9 cellular contexts compared by ENCODE assay signal in genomic region chr5:1004598-1005361, GRCh38. TPM values are rescaled to one million over a fixed set of nuclear protein-coding genes. Genes with fewer than 3 reads are reported as not detected.
DNase-seq lines count a peak whose midpoint lies in the region; ATAC-seq, FAIRE-seq and TF ChIP-seq lines count a peak whose summit lies in the region.
"Had no signal": no experiment of that assay in that cellular context is flagged by ENCODE, and none has a peak within 500 bp of the region (broad histone marks: within the 10 kb centered on the region; RNA-seq: fewer than 3 reads in every experiment).

No MANE protein-coding gene starts in this region.

- H2BK5ac ChIP-seq in H1 (ENCODE audit: low read depth, low read length) (no peak overlapping the region), mesenchymal stem cell (ENCODE audit: low read depth, low read length, poor library complexity, severe bottlenecking) (no peak overlapping the region)

- CTCF ChIA-PET in H1 (lab: Charles Lee; ENCODE audit: partially characterized antibody), result interaction anchor here (1.3 to 7.2 kb wide), 9 partner anchors 9 to 164 kb away, joined by 3 to 71 read pairs (median 10); no protein-coding TSS in a partner anchor

- no peak overlapping the region for H4K5ac ChIP-seq in H1 (ENCODE audit: insufficient read length, low read depth, low read length)

- H4K91ac ChIP-seq in H1 (replicated peaks; ENCODE audit: insufficient read length, low read length), result no peak overlapping the region
- peak overlapping the region; percentile 94 for H4K91ac ChIP-seq in mesenchymal stem cell (ENCODE audit: low read length)

- H2BK20ac ChIP-seq in H1 (ENCODE audit: low read length), result no peak overlapping the region

- peaks cover 5% of the 10 kb centered on the region; the same call in 1 of the 2 replicates for H3K23me2 ChIP-seq in H1 (ENCODE audit: low read depth, low read length)

- no peak overlapping the region for H3K56ac ChIP-seq in H1 (replicated peaks; ENCODE audit: insufficient read length, low read depth, low read length)

- peaks cover 19 to 57% (median 54%) of the 10 kb centered on the region in 4 experiments for H3K27me3 ChIP-seq in H1 (replicated peaks in 1 of 4; ENCODE audit: control insufficient read depth in 3 of 4, extremely low read depth in 1 of 4, insufficient read depth in 3 of 4, low read length in 3 of 4)
- H3K27me3 ChIP-seq in mesenchymal stem cell (ENCODE audit: control insufficient read depth in 1 of 2, insufficient read depth in 1 of 2, low read length in 2 of 2), result peaks cover 74 to 78% of the 10 kb centered on the region in 2 experiments

- H3K36me3 ChIP-seq in H1 (ENCODE audit: control insufficient read depth in 2 of 4, insufficient read depth in 4 of 4, low read length in 3 of 4) (no peaks in the 10 kb centered on the region; a peak in 1 of 8 replicates), mesenchymal stem cell (ENCODE audit: control insufficient read depth in 1 of 2, insufficient read depth in 2 of 2, low read depth in 1 of 2, low read length in 2 of 2) (no peaks in the 10 kb centered on the region)

- no peak for TF ChIP-seq POLR2A in H1 (IDR thresholded peaks at IDR 0.05; ENCODE audit: control extremely low read depth in 1 of 2, low read depth in 2 of 2, low read length in 2 of 2)

- TF ChIP-seq RAD21 in H1 (IDR thresholded peaks at IDR 0.05 in 1 of 2, conservative IDR thresholded peaks at IDR 0.05 in 1 of 2; ENCODE audit: low read depth in 2 of 2, low read length in 2 of 2), result no peak

- H4K8ac ChIP-seq in H1 (ENCODE audit: extremely low read depth, insufficient read depth, low read length) (peak overlapping the region; percentile 88), mesenchymal stem cell (ENCODE audit: low read length) (peak overlapping the region; percentile 98)

- H3K27ac ChIP-seq in H1 (ENCODE audit: low read depth, low read length), result no peak overlapping the region
- H3K27ac ChIP-seq in mesenchymal stem cell (ENCODE audit: low read length, poor library complexity, severe bottlenecking), result no peak overlapping the region

- no peak for TF ChIP-seq EP300 in H1 (IDR thresholded peaks at IDR 0.05; ENCODE audit: borderline replicate concordance in 1 of 2, low read depth in 2 of 2, low read length in 2 of 2)

- H2BK15ac ChIP-seq in H1 (ENCODE audit: low read length), result no peak overlapping the region
- peak overlapping the region; percentile 99 for H2BK15ac ChIP-seq in mesenchymal stem cell (ENCODE audit: low read depth, poor library complexity, severe bottlenecking)

- no peak overlapping the region for H2BK120ac ChIP-seq in H1 (replicated peaks; ENCODE audit: low read depth, low read length)
- H2BK120ac ChIP-seq in mesenchymal stem cell (ENCODE audit: low read depth, low read length), result peak overlapping the region; percentile 52

- DNase-seq in Caki2 (ENCODE audit: low read depth), result peak; percentile 51
- DNase-seq in activated CD4-positive, alpha-beta T cell treated with anti-CD3 and anti-CD28 coated beads, Interleukin-2, amount 50 U/mL, for 4 hours, result peak; percentile 43 to 49
- peak in 1 of 2 experiments; percentile 73 for DNase-seq in H1 (ENCODE audit: low read depth in 1 of 2, low spot score in 2 of 2)
- DNase-seq in mesenchymal stem cell, result peak; percentile 77
- DNase-seq in stromal cell of bone marrow (ENCODE audit: low read depth), result peak; percentile 8

- H3K79me1 ChIP-seq in H1 (ENCODE audit: low read depth, low read length) (no peaks in the 10 kb centered on the region; the same call in 1 of the 2 replicates), mesenchymal stem cell (replicated peaks; ENCODE audit: low read length, poor library complexity, severe bottlenecking) (no peaks in the 10 kb centered on the region)

- no peak overlapping the region for H3K23ac ChIP-seq in H1 (ENCODE audit: insufficient read length)
- H3K23ac ChIP-seq in mesenchymal stem cell (ENCODE audit: low read length in 2 of 2), result peak overlapping the region in 1 of 2 experiments; percentile 84

- no peak for FAIRE-seq in H1 (lab: Jason Lieb, UNC)

- no peaks in the 10 kb centered on the region for H3K9me3 ChIP-seq in H1 (ENCODE audit: insufficient read depth in 2 of 2, low read depth in 1 of 2, low read length in 1 of 2)
- no peaks in the 10 kb centered on the region for H3K9me3 ChIP-seq in mesenchymal stem cell (ENCODE audit: control insufficient read depth, low read length)

- peak; percentile 78 for TF ChIP-seq CTCF in LNCAP (IDR thresholded peaks at IDR 0.05)
- no peak; a peak in 1 of 4 replicates for TF ChIP-seq CTCF in H1 (IDR thresholded peaks at IDR 0.05; ENCODE audit: control extremely low read depth in 1 of 3, insufficient read depth in 1 of 3, low read depth in 1 of 3, low read length in 3 of 3)

- H2AK5ac ChIP-seq in H1 (ENCODE audit: low read depth, low read length), result no peak overlapping the region
- no peak overlapping the region for H2AK5ac ChIP-seq in mesenchymal stem cell (ENCODE audit: low read length, severe bottlenecking)

- peak overlapping the region; percentile 19; the same call in 1 of the 2 replicates for H3K18ac ChIP-seq in H1 (ENCODE audit: extremely low read depth, low read length)
- peak overlapping the region; percentile 90 to 95 for H3K18ac ChIP-seq in mesenchymal stem cell (ENCODE audit: low read depth in 1 of 2, low read length in 2 of 2)

- H3K14ac ChIP-seq in H1 (ENCODE audit: insufficient read length), result no peak overlapping the region
- peak overlapping the region in 1 of 2 experiments; percentile 84 for H3K14ac ChIP-seq in mesenchymal stem cell (ENCODE audit: low read length in 2 of 2)

- H3K79me2 ChIP-seq in H1 (ENCODE audit: control insufficient read depth in 1 of 2, insufficient read depth in 2 of 2, low read length in 2 of 2), result no peaks in the 10 kb centered on the region

- in situ Hi-C loops in Caki2 (cut with HindIII; ENCODE audit: low pct_unique_long_range_greater_than_20kb, low sequenced_read_pairs), result no loop called here

- H3K4me3 ChIP-seq in H1 (ENCODE audit: extremely low read depth in 1 of 4, insufficient read depth in 2 of 4, low read depth in 3 of 4, low read length in 4 of 4) (peak overlapping the region; percentile 26 to 69 (median 36)), mesenchymal stem cell (ENCODE audit: insufficient read depth in 1 of 2, low read depth in 1 of 2, low read length in 2 of 2) (peak overlapping the region; percentile 9 to 71)

- H3K4me1 ChIP-seq in H1 (replicated peaks in 1 of 4; ENCODE audit: control insufficient read depth in 3 of 4, insufficient read depth in 4 of 4, low read length in 3 of 4) (peaks cover 0 to 15% (median 3%) of the 10 kb centered on the region in 4 experiments; a peak in 4 of 7 replicates), mesenchymal stem cell (ENCODE audit: control insufficient read depth, insufficient read depth, low read depth, low read length) (peaks cover 22% of the 10 kb centered on the region)

- 6% methylated on average over 44 of the region's 87 CpGs; no CpG with 5 or more reads in 1 of the 2 experiments for WGBS in H1 (ENCODE audit: extremely low coverage in 1 of 2, insufficient coverage in 1 of 2, insufficient read length in 1 of 2, insufficient replicate concordance in 2 of 2, low coverage in 1 of 2, low lambda C conversion rate in 2 of 2, missing lambda C conversion rate in 1 of 2), 2 experiments
- WGBS in mesenchymal stem cell, result 4% methylated on average over 75 of the region's 87 CpGs

- H3K9ac ChIP-seq in H1 (replicated peaks in 1 of 4; ENCODE audit: extremely low read depth in 1 of 4, low read depth in 3 of 4, low read length in 3 of 4) (no peak overlapping the region), mesenchymal stem cell (ENCODE audit: low read length) (peak overlapping the region; percentile 14)

- H2AFZ ChIP-seq in H1 (ENCODE audit: low read length) (peak overlapping the region; percentile 61; the same call in 1 of the 2 replicates), mesenchymal stem cell (ENCODE audit: low read depth, low read length) (peak overlapping the region; percentile 48)

- H2BK12ac ChIP-seq in H1 (ENCODE audit: low read depth, low read length) (peak overlapping the region; percentile 39; the same call in 1 of the 2 replicates), mesenchymal stem cell (ENCODE audit: low read length in 2 of 2) (peak overlapping the region; percentile 5 to 92)

- no peak for ATAC-seq in GM21447 (IDR thresholded peaks at IDR 0.05; ENCODE audit: unreplicated experiment)
- ATAC-seq in HG02678 (IDR thresholded peaks at IDR 0.05; ENCODE audit: unreplicated experiment), result no peak

- no peak overlapping the region for H3K4ac ChIP-seq in H1 (replicated peaks; ENCODE audit: insufficient read length, low read depth, low read length)
- peak overlapping the region; percentile 64 to 84 for H3K4ac ChIP-seq in mesenchymal stem cell (ENCODE audit: low read depth in 1 of 2, low read length in 2 of 2)

- peaks cover 0 to 3% of the 10 kb centered on the region in 2 experiments for H4K20me1 ChIP-seq in H1 (replicated peaks in 1 of 2; ENCODE audit: control insufficient read depth in 1 of 2, insufficient read depth in 2 of 2, low read length in 2 of 2)

- H3K4me2 ChIP-seq in H1 (ENCODE audit: insufficient read depth in 1 of 2, low read depth in 2 of 2, low read length in 2 of 2) (peak overlapping the region; percentile 49 to 74), mesenchymal stem cell (ENCODE audit: low read length, poor library complexity, severe bottlenecking) (peak overlapping the region; percentile 67)

- POLR2A ChIA-PET in H1 (lab: Charles Lee; ENCODE audit: partially characterized antibody), result no interaction called here

TF ChIP-seq in H1, 55 proteins besides CTCF, POLR2A, EP300 and RAD21 (continues in another document):
- no peak for TF ChIP-seq TAF1 (IDR thresholded peaks at IDR 0.05; ENCODE audit: low read depth, low read length)
- peak; percentile 88 for TF ChIP-seq KDM4A (IDR thresholded peaks at IDR 0.05; ENCODE audit: low read depth, low read length, severe bottlenecking)
- TF ChIP-seq TCF12 (IDR thresholded peaks at IDR 0.05; ENCODE audit: low read depth, low read length), result no peak
- TF ChIP-seq ASH2L (IDR thresholded peaks at IDR 0.05; ENCODE audit: low read length), result peak; percentile 12
- TF ChIP-seq NRF1 (IDR thresholded peaks at IDR 0.05; ENCODE audit: low read depth, low read length), result no peak
- no peak for TF ChIP-seq YY1 (IDR thresholded peaks at IDR 0.05; ENCODE audit: low read depth, low read length)
- peak; percentile 63; the same call in 1 of the 2 replicates for TF ChIP-seq SUZ12 (IDR thresholded peaks at IDR 0.05; ENCODE audit: low read length)

RNA-seq across cellular contexts. Expression of gene NKD2, which starts 3.8 kb away (rescaled TPM):
- 0.27 TPM in 1 of 2 replicates, not detected in the other for total RNA-seq in Caki2 (2014; rRNA removed; shearing (Covaris generic); ENCODE audit: low replicate concordance)
- total RNA-seq in H1 (2021; fragmentation: NEBNext Ultra II Directional; extraction: Animal tissue kit (Norgen Biotek cat#: 25700)), result 6.3 and 7.9 TPM in 2 replicates
- 5.5 and 7.8 TPM in 2 replicates for polyA plus RNA-seq in H1 (2011; rRNA removed)
- 6.4 TPM for polyA plus RNA-seq in H1 (2011; cell fraction: cytosol; rRNA removed)
- polyA plus RNA-seq in H1 (2011; cell fraction: nucleus; rRNA removed), result 32.5 TPM
- polyA plus RNA-seq in H1 (2012, experiment 1 of 2), result 3.0 to 8.7 TPM (median 8.2 TPM) in 4 replicates
- 3.8 TPM for polyA plus RNA-seq in H1 (2012, experiment 2 of 2)
- polyA plus RNA-seq in H1 (2013, experiment 1 of 2), result 6.7 TPM
- 5.7 TPM for polyA plus RNA-seq in H1 (2013, experiment 2 of 2)
- 1.2 and 1.3 TPM in 2 replicates for polyA minus RNA-seq in H1 (2011; rRNA and poly(A)+ RNA removed)
- 3.6 TPM for polyA minus RNA-seq in H1 (2011; cell fraction: cytosol; rRNA and poly(A)+ RNA removed)
- polyA minus RNA-seq in H1 (2011; cell fraction: nucleus; rRNA and poly(A)+ RNA removed), result 4.4 TPM
- polyA plus RNA-seq in mesenchymal stem cell (2013, experiment 1 of 2), result 6.5 TPM
- 6.2 TPM for polyA plus RNA-seq in mesenchymal stem cell (2013, experiment 2 of 2)
- total RNA-seq: LHCN-M2 had no signal
